18 cellular contexts compared by ENCODE assay signal in genomic region chr7:39659356-39660013, GRCh38. TPM values are rescaled to one million over a fixed set of nuclear protein-coding genes. Genes with fewer than 3 reads are reported as not detected.
DNase-seq lines count a peak whose midpoint lies in the region; ATAC-seq, FAIRE-seq and TF ChIP-seq lines count a peak whose summit lies in the region.
"Had no signal": no experiment of that assay in that cellular context is flagged by ENCODE, and none has a peak within 500 bp of the region (broad histone marks: within the 10 kb centered on the region; RNA-seq: fewer than 3 reads in every experiment).

No MANE protein-coding gene starts in this region.

- no peak for TF ChIP-seq EP300 in A549 (IDR thresholded peaks at IDR 0.05)

- no peak overlapping the region for H3K4me3 Mint-ChIP-seq in effector memory CD8-positive, alpha-beta T cell
- H3K4me3 Mint-ChIP-seq: CD4-positive, CD25-positive, alpha-beta regulatory T cell had no signal

- H3K27me3 Mint-ChIP-seq in effector memory CD8-positive, alpha-beta T cell, result no peaks in the 10 kb centered on the region
- H3K27me3 Mint-ChIP-seq: CD4-positive, CD25-positive, alpha-beta regulatory T cell had no signal

- peaks cover 4% of the 10 kb centered on the region for H3K36me3 Mint-ChIP-seq in effector memory CD8-positive, alpha-beta T cell (ENCODE audit: insufficient read depth)

- peak overlapping the region; percentile 36 for H3K4me2 ChIP-seq in A549
- H3K4me2 ChIP-seq: KMS-11 had no signal

- H3K9me3 Mint-ChIP-seq in effector memory CD8-positive, alpha-beta T cell, result no peaks in the 10 kb centered on the region

- POLR2A ChIA-PET in A549 (lab: Yijun Ruan, JAX), result no interaction called here

- DNase-seq in A549 (ENCODE audit: low read depth in 1 of 2, low spot score in 1 of 2), result no peak
- DNase-seq in EL, result peak; percentile 43
- DNase-seq in NCI-H446 treated with DMSO at 0.1 percent for 48 hours (lab: John Stamatoyannopoulos, UW), result peak; percentile 46
- DNase-seq in fibroblast of mammary gland (ENCODE audit: low read depth), result peak; percentile 45
- DNase-seq in activated CD8-positive, alpha-beta memory T cell treated with anti-CD3 and anti-CD28 coated beads, Interleukin-2, amount 50 U/mL, for 4 hours, result no peak
- no peak for DNase-seq in NCI-H2171 treated with DMSO at 0.1 percent for 48 hours (lab: John Stamatoyannopoulos, UW)
- DNase-seq in effector memory CD8-positive, alpha-beta T cell, result no peak
- no peak for DNase-seq in NCI-H69 (lab: John Stamatoyannopoulos, UW)
- DNase-seq: CD4-positive, CD25-positive, alpha-beta regulatory T cell; DND-41; MG63; NCI-H1105; NCI-H187 treated with DMSO at 0.1 percent for 48 hours; Right ventricle myocardium superior had no signal

- no peak for ATAC-seq in A549
- no peak for ATAC-seq in effector memory CD8-positive, alpha-beta T cell (replicated peaks)
- ATAC-seq: Panc1 had no signal

- no peak for TF ChIP-seq POLR2A in A549 (IDR thresholded peaks at IDR 0.05; ENCODE audit: low read length)

- H3K9me3 ChIP-seq in A549, result peaks cover 35% of the 10 kb centered on the region

- TF ChIP-seq RAD21 in A549 (conservative IDR thresholded peaks at IDR 0.05 in 1 of 2, IDR thresholded peaks at IDR 0.05 in 1 of 2), result no peak

- no peak overlapping the region for H3K27ac Mint-ChIP-seq in effector memory CD8-positive, alpha-beta T cell
- H3K27ac Mint-ChIP-seq: CD4-positive, CD25-positive, alpha-beta regulatory T cell had no signal

- peaks cover 8% of the 10 kb centered on the region; the same call in 2 of the 3 replicates for H3K4me1 ChIP-seq in A549

- TF ChIP-seq CTCF in A549 (IDR thresholded peaks at IDR 0.05) (no peak), fibroblast of mammary gland (conservative IDR thresholded peaks at IDR 0.05; ENCODE audit: control insufficient read depth, insufficient read depth, low read depth, low read length) (no peak)

- FAIRE-seq in A549 (lab: Jason Lieb, UNC), result peak; percentile 43
- FAIRE-seq: H54 had no signal

- CTCF ChIA-PET in A549 (lab: Yijun Ruan, JAX), result no interaction called here

- 53% methylated on average over 5 of the region's 5 CpGs for WGBS in A549 (ENCODE audit: missing lambda C conversion rate)

- no peak overlapping the region for H3K4me3 ChIP-seq in A549
- no peak overlapping the region for H3K4me3 ChIP-seq in fibroblast of mammary gland (ENCODE audit: control insufficient read depth, low read depth, low read length)
- H3K4me3 ChIP-seq: MG63 had no signal

- peaks cover 7 to 20% of the 10 kb centered on the region in 2 donors for H3K4me1 Mint-ChIP-seq in effector memory CD8-positive, alpha-beta T cell (ENCODE audit: low read depth in 2 of 2)

- H3K27ac ChIP-seq in A549, result peak overlapping the region in 1 of 2 experiments; percentile 29; a peak in 1 of 6 replicates
- H3K27ac ChIP-seq: 22Rv1, KMS-11 had no signal

TF ChIP-seq in A549, 52 proteins besides CTCF, POLR2A, EP300 and RAD21:
- TF ChIP-seq SREBF2 (IDR thresholded peaks at IDR 0.05) (no peak), CBX8 (IDR thresholded peaks at IDR 0.05) (no peak)

RNA-seq across cellular contexts. Expression of gene RALA, which starts 36.1 kb away (rescaled TPM):
- 19.0 and 30.1 TPM in 2 replicates for polyA plus RNA-seq in A549 (2011; rRNA removed)
- polyA plus RNA-seq in A549 (2012; cell fraction: cytosol; rRNA removed), result 8.1 and 9.1 TPM in 2 replicates
- polyA plus RNA-seq in A549 (2012; cell fraction: nucleus; rRNA removed), result 3.8 and 4.4 TPM in 2 replicates
- polyA plus RNA-seq in A549 (2017; fragmentation: RNase III; extraction: RNeasy Plus Mini Kit Qiagen cat#74134 plus additional on column Dnase treatment), result 40.0 to 43.7 TPM (median 42.4 TPM) in 3 replicates
- 18.5 and 18.8 TPM in 2 replicates for polyA minus RNA-seq in A549 (2011; rRNA and poly(A)+ RNA removed)

Comparison
In these comparisons a context has a peak if more than half of its experiments do, and no peak if none do; other contexts are left out.
1. DNase-seq: peak in EL (single experiment), NCI-H446 treated with DMSO at 0.1 percent for 48 hours (single experiment) and fibroblast of mammary gland (single experiment); none in A549 (0 of 2), activated CD8-positive, alpha-beta memory T cell treated with anti-CD3 and anti-CD28 coated beads, Interleukin-2, amount 50 U/mL, for 4 hours (single experiment), NCI-H2171 treated with DMSO at 0.1 percent for 48 hours (single experiment), effector memory CD8-positive, alpha-beta T cell (0 of 3) and NCI-H69 (single experiment).